Comparison of ENCODE assay signal across 8 cellular contexts in genomic region chr17:58219789-58220183, GRCh38. TPM values are rescaled to one million over a fixed set of nuclear protein-coding genes. Genes with fewer than 3 reads are reported as not detected.
DNase-seq lines count a peak whose midpoint lies in the region; ATAC-seq and TF ChIP-seq lines count a peak whose summit lies in the region.

No MANE protein-coding gene starts in this region.

- TF ChIP-seq CTCF in left lung (IDR thresholded peaks at IDR 0.05) (no peak), tibial nerve (IDR thresholded peaks at IDR 0.05) (no peak)

- H3K4me1 ChIP-seq in left lung, result peaks cover 0 to 7% of the 10 kb centered on the region in 2 donors
- peaks cover 0 to 9% (median 3%) of the 10 kb centered on the region in 4 donors for H3K4me1 ChIP-seq in tibial nerve

- H3K27ac Mint-ChIP-seq in activated naive CD4-positive, alpha-beta T cell treated with anti-CD3 and anti-CD28 coated beads for 36 hours, result peak overlapping the region; percentile 92
- H3K27ac Mint-ChIP-seq in activated T-helper 2 cell treated with anti-CD3 and anti-CD28 coated beads, Interferon-gamma antibody, Interleukin-2, Interleukin-4, amounts not matched to agents 10 μg/mL and 5 μg/mL and 100 μg/mL, durations not matched to agents 14 hours and 24 hours and 36 hours, result peak overlapping the region; percentile 93

- WGBS in tibial nerve, 2 donors, result 34 to 40% methylated on average over 7 of the region's 7 CpGs

- H3K4me3 ChIP-seq in left lung, result peak overlapping the region; percentile 57 to 62
- peak overlapping the region; percentile 53 to 93 (median 78) for H3K4me3 ChIP-seq in tibial nerve

- no peak for DNase-seq in activated naive CD4-positive, alpha-beta T cell treated with anti-CD3 and anti-CD28 coated beads for 36 hours
- DNase-seq in activated naive CD4-positive, alpha-beta T cell treated with Interleukin-2 at 50 U/mL for 16 hours, result no peak
- DNase-seq in activated T-helper 2 cell treated with anti-CD3 and anti-CD28 coated beads, Interferon-gamma antibody, Interleukin-2, Interleukin-4, amounts not matched to agents 10 μg/mL and 5 μg/mL and 100 μg/mL, durations not matched to agents 14 hours and 24 hours and 36 hours (ENCODE audit: low spot score), result no peak
- DNase-seq in left lung (no peak), tibial nerve (ENCODE audit: low spot score in 2 of 2) (no peak), GM19240 (ENCODE audit: insufficient read length, low spot score) (no peak), NCI-H2107 (lab: John Stamatoyannopoulos, UW) (no peak)

- peak overlapping the region; percentile 82 for H3K4me3 Mint-ChIP-seq in activated naive CD4-positive, alpha-beta T cell treated with anti-CD3 and anti-CD28 coated beads for 36 hours
- H3K4me3 Mint-ChIP-seq in activated T-helper 2 cell treated with anti-CD3 and anti-CD28 coated beads, Interferon-gamma antibody, Interleukin-2, Interleukin-4, amounts not matched to agents 10 μg/mL and 5 μg/mL and 100 μg/mL, durations not matched to agents 14 hours and 24 hours and 36 hours (ENCODE audit: low read depth), result peak overlapping the region; percentile 96

- H3K36me3 ChIP-seq in left lung (no peaks in the 10 kb centered on the region), tibial nerve (peaks cover 0 to 23% (median 0%) of the 10 kb centered on the region in 3 donors)

- peaks cover 30% of the 10 kb centered on the region for H3K4me1 Mint-ChIP-seq in activated naive CD4-positive, alpha-beta T cell treated with anti-CD3 and anti-CD28 coated beads for 36 hours (ENCODE audit: low read depth)
- H3K4me1 Mint-ChIP-seq in activated T-helper 2 cell treated with anti-CD3 and anti-CD28 coated beads, Interferon-gamma antibody, Interleukin-2, Interleukin-4, amounts not matched to agents 10 μg/mL and 5 μg/mL and 100 μg/mL, durations not matched to agents 14 hours and 24 hours and 36 hours (ENCODE audit: low read depth), result peaks cover 32% of the 10 kb centered on the region

- peaks cover 6% of the 10 kb centered on the region for H3K36me3 Mint-ChIP-seq in activated naive CD4-positive, alpha-beta T cell treated with anti-CD3 and anti-CD28 coated beads for 36 hours (ENCODE audit: low read depth)
- peaks cover 2% of the 10 kb centered on the region for H3K36me3 Mint-ChIP-seq in activated T-helper 2 cell treated with anti-CD3 and anti-CD28 coated beads, Interferon-gamma antibody, Interleukin-2, Interleukin-4, amounts not matched to agents 10 μg/mL and 5 μg/mL and 100 μg/mL, durations not matched to agents 14 hours and 24 hours and 36 hours (ENCODE audit: low read depth)

- ATAC-seq in left lung, result peak; percentile 16
- no peak for ATAC-seq in GM18519 (IDR thresholded peaks at IDR 0.05; ENCODE audit: low FRiP score, unreplicated experiment)

- peak overlapping the region; percentile 66 to 81 for H3K27ac ChIP-seq in left lung
- peak overlapping the region in 3 of 4 donors; percentile 83 to 88 (median 87) for H3K27ac ChIP-seq in tibial nerve

- TF ChIP-seq POLR2A in tibial nerve (IDR thresholded peaks at IDR 0.05), result no peak

- CTCF ChIA-PET in activated naive CD4-positive, alpha-beta T cell treated with anti-CD3 and anti-CD28 coated beads for 36 hours (lab: Charles Lee), result interaction anchor here (0.9 to 1.8 kb wide), 3 partner anchors 20 to 30 kb away, joined by 5 to 7 read pairs (median 5); no protein-coding TSS in a partner anchor

- H3K9me3 ChIP-seq in left lung (no peaks in the 10 kb centered on the region), tibial nerve (no peaks in the 10 kb centered on the region)

- TF ChIP-seq EP300 in tibial nerve (IDR thresholded peaks at IDR 0.05), result no peak

- H3K27me3 ChIP-seq in left lung (no peaks in the 10 kb centered on the region), tibial nerve (no peaks in the 10 kb centered on the region)

- intact Hi-C loops in activated naive CD4-positive, alpha-beta T cell treated with anti-CD3 and anti-CD28 coated beads for 36 hours (cut with micrococcal nuclease), result loop anchor here (1.0 to 5.0 kb wide), 3 partner anchors 137 to 299 kb away; partner anchors contain the start of genes DYNLL2 and SRSF1
- intact Hi-C loops in activated T-helper 2 cell treated with anti-CD3 and anti-CD28 coated beads, Interferon-gamma antibody, Interleukin-2, Interleukin-4, amounts not matched to agents 10 μg/mL and 5 μg/mL and 100 μg/mL, durations not matched to agents 14 hours and 24 hours and 36 hours (cut with micrococcal nuclease), result no loop called here
- intact Hi-C loops in left lung (cut with DNase I), result no loop called here

- no peaks in the 10 kb centered on the region for H3K9me3 Mint-ChIP-seq in activated naive CD4-positive, alpha-beta T cell treated with anti-CD3 and anti-CD28 coated beads for 36 hours
- no peaks in the 10 kb centered on the region for H3K9me3 Mint-ChIP-seq in activated T-helper 2 cell treated with anti-CD3 and anti-CD28 coated beads, Interferon-gamma antibody, Interleukin-2, Interleukin-4, amounts not matched to agents 10 μg/mL and 5 μg/mL and 100 μg/mL, durations not matched to agents 14 hours and 24 hours and 36 hours

- H3K27me3 Mint-ChIP-seq in activated naive CD4-positive, alpha-beta T cell treated with anti-CD3 and anti-CD28 coated beads for 36 hours (ENCODE audit: low read depth), result no peaks in the 10 kb centered on the region
- H3K27me3 Mint-ChIP-seq in activated T-helper 2 cell treated with anti-CD3 and anti-CD28 coated beads, Interferon-gamma antibody, Interleukin-2, Interleukin-4, amounts not matched to agents 10 μg/mL and 5 μg/mL and 100 μg/mL, durations not matched to agents 14 hours and 24 hours and 36 hours (ENCODE audit: low read depth), result peaks cover 8% of the 10 kb centered on the region

RNA-seq across cellular contexts. Expression of gene MKS1, which starts 0.7 kb away (rescaled TPM):
- total RNA-seq in activated naive CD4-positive, alpha-beta T cell treated with anti-CD3 and anti-CD28 coated beads for 36 hours, result 10 to 100 TPM; 27.1 to 29.2 TPM
- 18.8 and 20.5 TPM in 2 replicates for total RNA-seq in activated T-helper 2 cell treated with anti-CD3 and anti-CD28 coated beads, Interferon-gamma antibody, Interleukin-2, Interleukin-4, amounts not matched to agents 10 μg/mL and 5 μg/mL and 100 μg/mL, durations not matched to agents 14 hours and 24 hours and 36 hours
- 10 to 100 TPM; 16.4 to 19.4 TPM for total RNA-seq in left lung
- 10 to 100 TPM; 15.7 to 25.1 (median 18.5) TPM for total RNA-seq in tibial nerve

RNA-seq across cellular contexts. Expression of gene LPO, which starts 18.6 kb away (rescaled TPM):
- not detected for total RNA-seq in activated naive CD4-positive, alpha-beta T cell treated with anti-CD3 and anti-CD28 coated beads for 36 hours
- not detected in 2 replicates for total RNA-seq in activated T-helper 2 cell treated with anti-CD3 and anti-CD28 coated beads, Interferon-gamma antibody, Interleukin-2, Interleukin-4, amounts not matched to agents 10 μg/mL and 5 μg/mL and 100 μg/mL, durations not matched to agents 14 hours and 24 hours and 36 hours
- under 1 TPM in 1 of 2 donors, not detected in 1; 0.24 TPM for total RNA-seq in left lung
- total RNA-seq in tibial nerve, result not detected

RNA-seq across cellular contexts. Expression of gene EPX, which starts 27.3 kb away (rescaled TPM):
- not detected for total RNA-seq in activated naive CD4-positive, alpha-beta T cell treated with anti-CD3 and anti-CD28 coated beads for 36 hours
- total RNA-seq in activated T-helper 2 cell treated with anti-CD3 and anti-CD28 coated beads, Interferon-gamma antibody, Interleukin-2, Interleukin-4, amounts not matched to agents 10 μg/mL and 5 μg/mL and 100 μg/mL, durations not matched to agents 14 hours and 24 hours and 36 hours, result not detected in 2 replicates
- total RNA-seq in left lung (not detected), tibial nerve (not detected)

RNA-seq across cellular contexts. Expression of gene OR4D2, which starts 53.0 kb away (rescaled TPM):
- not detected for total RNA-seq in activated naive CD4-positive, alpha-beta T cell treated with anti-CD3 and anti-CD28 coated beads for 36 hours
- not detected in 2 replicates for total RNA-seq in activated T-helper 2 cell treated with anti-CD3 and anti-CD28 coated beads, Interferon-gamma antibody, Interleukin-2, Interleukin-4, amounts not matched to agents 10 μg/mL and 5 μg/mL and 100 μg/mL, durations not matched to agents 14 hours and 24 hours and 36 hours
- total RNA-seq in left lung (not detected), tibial nerve (not detected)
